ENCODE assay signal across 8 cellular contexts in the genomic region with DNA sequence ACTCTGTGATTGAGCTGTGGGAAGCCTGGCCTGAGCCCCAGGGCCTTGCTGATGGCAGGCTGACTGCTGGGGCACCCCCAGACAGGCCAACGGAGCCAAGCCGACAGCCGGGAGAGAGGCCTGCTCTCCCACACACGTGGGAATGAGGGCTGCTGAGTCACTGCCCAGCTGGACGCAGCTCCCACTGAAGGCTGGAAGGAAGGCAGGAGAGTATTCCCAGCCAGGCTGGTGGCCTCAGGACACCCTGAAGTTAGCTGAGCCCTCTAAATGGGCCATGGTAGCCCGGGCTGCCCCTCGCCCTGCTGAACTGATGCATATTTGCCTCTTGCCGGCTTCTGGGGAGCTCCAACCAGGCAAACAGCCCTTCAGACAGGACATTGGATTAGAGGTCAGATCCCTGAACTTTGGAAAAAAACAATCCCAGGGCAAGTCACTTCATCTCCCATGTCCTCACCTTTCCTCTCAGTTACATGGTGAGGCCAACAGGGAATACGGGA.
DNase-seq lines count a peak whose midpoint lies in the region; ATAC-seq and TF ChIP-seq lines count a peak whose summit lies in the region.

No MANE protein-coding gene starts in this region.

- POLR2A ChIA-PET in BJ (lab: Charles Lee): no interaction called here

- H3K18ac ChIP-seq in trophoblast cell (ENCODE audit: low read length): peak overlapping the region; percentile 63

- peak overlapping the region; percentile 74 for H4K91ac ChIP-seq in trophoblast cell (ENCODE audit: low read depth, low read length)

- H3K27ac ChIP-seq in SJCRH30 (peak overlapping the region; percentile 39), trophoblast cell (ENCODE audit: low read depth, low read length) (peak overlapping the region; percentile 51)

- H3K4me2 ChIP-seq in trophoblast cell (ENCODE audit: low read length): no peak overlapping the region

- no peak overlapping the region for H4K12ac ChIP-seq in trophoblast cell (ENCODE audit: low read depth, low read length)

- H2AFZ ChIP-seq in trophoblast cell (ENCODE audit: insufficient read depth, low read length, poor library complexity): no peak overlapping the region

- H3K14ac ChIP-seq in trophoblast cell (ENCODE audit: low read length): peak overlapping the region; percentile 69

- DNase-seq in BJ (ENCODE audit: low read depth) (peak; percentile 44), SJCRH30 (peak; percentile 86 to 87), globus pallidus (ENCODE audit: low spot score) (peak; percentile 76), trophoblast cell (peak; percentile 80 to 84), SIG-M5 treated with dmso at 0.1 percent for 504 hours (lab: John Stamatoyannopoulos, UW; ENCODE audit: unreplicated experiment) (no peak)
- DNase-seq in activated CD8-positive, alpha-beta memory T cell treated with anti-CD3 and anti-CD28 coated beads for 24 hours: no peak

- H2BK120ac ChIP-seq in trophoblast cell (ENCODE audit: insufficient read depth, low read length, poor library complexity): peak overlapping the region; percentile 71

- peak overlapping the region; percentile 7 for H3K4ac ChIP-seq in trophoblast cell (ENCODE audit: low read depth, low read length)

- H3K36me3 ChIP-seq in BJ (ENCODE audit: control insufficient read depth, insufficient read depth, low read length) (no peaks in the 10 kb centered on the region), SJCRH30 (no peaks in the 10 kb centered on the region), trophoblast cell (ENCODE audit: control insufficient read depth in 1 of 2, insufficient read depth in 2 of 2, low read length in 2 of 2) (no peaks in the 10 kb centered on the region)

- peaks cover 8% of the 10 kb centered on the region for H3K27me3 ChIP-seq in BJ (ENCODE audit: control insufficient read depth, insufficient read depth, low read length)
- peaks cover 7% of the 10 kb centered on the region for H3K27me3 ChIP-seq in SJCRH30
- H3K27me3 ChIP-seq in trophoblast cell (ENCODE audit: insufficient read depth, low read length): no peaks in the 10 kb centered on the region

- WGBS in trophoblast cell (ENCODE audit: extremely low coverage, insufficient coverage, insufficient read length): no CpG with 5 or more reads among the region's 9 CpGs

- no peak overlapping the region for H3K9ac ChIP-seq in trophoblast cell (ENCODE audit: low read length)

- CTCF ChIA-PET in BJ (lab: Yijun Ruan, JAX): interaction anchor here (0.9 to 1.2 kb wide), 3 partner anchors 15 to 271 kb away, joined by 3 read pairs; no protein-coding TSS in a partner anchor

- H3K79me1 ChIP-seq in trophoblast cell (ENCODE audit: low read length): peaks cover 30% of the 10 kb centered on the region

- peak overlapping the region; percentile 27 for H2AK5ac ChIP-seq in trophoblast cell (ENCODE audit: low read length)

- peak overlapping the region; percentile 63 for H2BK12ac ChIP-seq in trophoblast cell (ENCODE audit: low read length)

- no peak overlapping the region for H3K23ac ChIP-seq in trophoblast cell (ENCODE audit: low read length)

- H3K4me3 ChIP-seq in BJ (ENCODE audit: low read depth, low read length) (no peak overlapping the region), SJCRH30 (no peak overlapping the region), trophoblast cell (ENCODE audit: low read depth, low read length) (no peak overlapping the region)

- H3K4me1 ChIP-seq in SJCRH30 (peaks cover 19% of the 10 kb centered on the region), trophoblast cell (ENCODE audit: control insufficient read depth in 1 of 2, insufficient read depth in 2 of 2, low read length in 2 of 2) (peaks cover 56% of the 10 kb centered on the region in 2 experiments)

- TF ChIP-seq CTCF in BJ (IDR thresholded peaks at IDR 0.05; ENCODE audit: insufficient read depth, low read depth, low read length): no peak

- H4K8ac ChIP-seq in trophoblast cell (ENCODE audit: low read depth, low read length): peak overlapping the region; percentile 32

- peaks cover 2% of the 10 kb centered on the region for H3K79me2 ChIP-seq in trophoblast cell (ENCODE audit: control insufficient read depth, insufficient read depth, low read length, poor library complexity)

- peaks cover 3% of the 10 kb centered on the region; the same call in 1 of the 2 replicates for H3K9me3 ChIP-seq in SJCRH30 (replicated peaks)
- H3K9me3 ChIP-seq in trophoblast cell (ENCODE audit: insufficient read depth, low read depth, low read length): peaks cover 4% of the 10 kb centered on the region

- ATAC-seq in HG03565 (IDR thresholded peaks at IDR 0.05; ENCODE audit: unreplicated experiment) (no peak), HG03439 (IDR thresholded peaks at IDR 0.05; ENCODE audit: unreplicated experiment) (no peak)

- H2BK5ac ChIP-seq in trophoblast cell (ENCODE audit: low read depth, low read length, poor library complexity): peak overlapping the region; percentile 56

Comparison
In these comparisons a context has a peak if more than half of its experiments do, and no peak if none do; other contexts are left out.
1. DNase-seq: peak in BJ (single experiment), SJCRH30 (2 of 2), globus pallidus (single experiment) and trophoblast cell (2 of 2); none in activated CD8-positive, alpha-beta memory T cell treated with anti-CD3 and anti-CD28 coated beads for 24 hours (single experiment) and SIG-M5 treated with dmso at 0.1 percent for 504 hours (single experiment).